Comparison of ENCODE assay signal across 1 cellular context in genomic region chr1:19448491-19449439, GRCh38.
TF ChIP-seq lines count a peak whose summit lies in the region.

No MANE protein-coding gene starts in this region.

TF ChIP-seq in WTC11, 78 proteins besides CTCF, POLR2A, EP300 and RAD21 (continued from another document):
- TF ChIP-seq IRF1 (CRISPR knock-in tag; IDR thresholded peaks at IDR 0.05) (no peak), USF1 (CRISPR knock-in tag; IDR thresholded peaks at IDR 0.05) (no peak), ESRRA (CRISPR knock-in tag; IDR thresholded peaks at IDR 0.05; ENCODE audit: borderline replicate concordance) (no peak), HMGXB4 (CRISPR knock-in tag; IDR thresholded peaks at IDR 0.05) (no peak), ZNF317 (CRISPR knock-in tag; IDR thresholded peaks at IDR 0.05; ENCODE audit: borderline replicate concordance, low read depth) (no peak), ZMAT4 (CRISPR knock-in tag; IDR thresholded peaks at IDR 0.05) (no peak)
